Comparison of ENCODE assay signal across 10 cellular contexts in the genomic region with DNA sequence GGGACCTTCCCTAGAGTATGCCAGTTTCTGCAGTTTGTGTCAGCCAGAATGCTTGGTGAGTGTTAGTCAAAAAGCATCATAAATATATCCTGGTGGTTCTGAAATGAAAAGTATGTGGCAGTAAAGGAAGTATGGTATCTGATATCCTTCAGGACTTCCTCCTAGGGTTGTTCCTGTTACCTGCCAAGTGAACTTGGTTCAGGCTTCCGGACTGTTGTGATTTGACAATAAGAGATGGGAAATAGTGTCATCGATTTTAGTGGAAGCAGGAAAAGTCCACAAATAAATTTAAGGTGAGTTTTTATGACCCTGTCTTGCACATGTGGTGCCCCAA. TPM values are rescaled to one million over a fixed set of nuclear protein-coding genes. Genes with fewer than 3 reads are reported as not detected.
A peak's percentile ranks its signal among the peaks of the same experiment; 100 is the strongest.
DNase-seq lines count a peak whose midpoint lies in the region; ATAC-seq and TF ChIP-seq lines count a peak whose summit lies in the region.
"Had no signal": no experiment of that assay in that cellular context is flagged by ENCODE, and none has a peak within 500 bp of the region (broad histone marks: within the 10 kb centered on the region; RNA-seq: fewer than 3 reads in every experiment).

No MANE protein-coding gene starts in this region.

- H3K4me1 ChIP-seq in RWPE2 (ENCODE audit: insufficient read depth, poor library complexity, severe bottlenecking), result peaks cover 56% of the 10 kb centered on the region

- peaks cover 7% of the 10 kb centered on the region for H3K36me3 ChIP-seq in RWPE2 (ENCODE audit: low read depth)

- H3K9me3 ChIP-seq in RWPE2 (ENCODE audit: severe bottlenecking), result no peaks in the 10 kb centered on the region

- ATAC-seq in RWPE2 (ENCODE audit: low read depth) (no peak), HG03378 (IDR thresholded peaks at IDR 0.05; ENCODE audit: unreplicated experiment) (no peak), GM18498 (IDR thresholded peaks at IDR 0.05; ENCODE audit: unreplicated experiment) (no peak)

- peak overlapping the region; percentile 87 for H3K4me3 ChIP-seq in RWPE2 (ENCODE audit: severe bottlenecking)
- H3K4me3 ChIP-seq in fibroblast of the aortic adventitia (ENCODE audit: low read depth, low read length), result peak overlapping the region; percentile 81
- H3K4me3 ChIP-seq in retinal pigment epithelial cell (ENCODE audit: low read length), result peak overlapping the region; percentile 94

- peak overlapping the region; percentile 79 for H3K27ac ChIP-seq in RWPE2 (ENCODE audit: poor library complexity, severe bottlenecking)

- H3K27me3 ChIP-seq in RWPE2 (ENCODE audit: insufficient read depth, poor library complexity, severe bottlenecking), result no peaks in the 10 kb centered on the region

- peak; percentile 11 for DNase-seq in GM03348 (ENCODE audit: low spot score)
- DNase-seq in RWPE2 (ENCODE audit: low spot score), result no peak
- no peak for DNase-seq in fibroblast of the aortic adventitia (ENCODE audit: low read depth)
- no peak for DNase-seq in retinal pigment epithelial cell (ENCODE audit: low read depth)
- no peak for DNase-seq in NOMO-1 (lab: John Stamatoyannopoulos, UW; ENCODE audit: unreplicated experiment in 2 of 2)
- DNase-seq in DMS53 (lab: John Stamatoyannopoulos, UW), result no peak
- DNase-seq: activated gamma-delta T cell, NCI-H146 had no signal

- TF ChIP-seq CTCF in RWPE2 (IDR thresholded peaks at IDR 0.05; ENCODE audit: poor library complexity, severe bottlenecking) (no peak), fibroblast of the aortic adventitia (IDR thresholded peaks at IDR 0.05; ENCODE audit: insufficient read depth, low read length) (no peak), retinal pigment epithelial cell (conservative IDR thresholded peaks at IDR 0.05; ENCODE audit: low read depth, low read length) (no peak)

RNA-seq across cellular contexts. Expression of gene TANC1, which starts 2.0 kb away (rescaled TPM):
- 11.9 and 22.7 TPM in 2 replicates for total RNA-seq in fibroblast of the aortic adventitia (ENCODE audit: low replicate concordance)
